1 cellular context compared by ENCODE assay signal in genomic region chr6:98782772-98783171, GRCh38.
TF ChIP-seq lines count a peak whose summit lies in the region.

No MANE protein-coding gene starts in this region.

TF ChIP-seq in GM23338, 12 proteins besides CTCF, POLR2A, EP300 and RAD21 (continued from another document):
- TF ChIP-seq REST (IDR thresholded peaks at IDR 0.05; ENCODE audit: unreplicated experiment) = no peak
- TF ChIP-seq CREB1 (CRISPR knock-in tag; IDR thresholded peaks at IDR 0.05; ENCODE audit: low read depth) = no peak
- TF ChIP-seq EZH2 (IDR thresholded peaks at IDR 0.05; ENCODE audit: low read depth, unreplicated experiment) = no peak
- TF ChIP-seq ZNF331 (CRISPR knock-in tag; IDR thresholded peaks at IDR 0.05; ENCODE audit: low read depth) = no peak
- TF ChIP-seq JUNB (IDR thresholded peaks at IDR 0.05; ENCODE audit: unreplicated experiment) = no peak
- TF ChIP-seq EZH2phosphoT487 (IDR thresholded peaks at IDR 0.05; ENCODE audit: unreplicated experiment) = no peak
- TF ChIP-seq, protein P1, sequence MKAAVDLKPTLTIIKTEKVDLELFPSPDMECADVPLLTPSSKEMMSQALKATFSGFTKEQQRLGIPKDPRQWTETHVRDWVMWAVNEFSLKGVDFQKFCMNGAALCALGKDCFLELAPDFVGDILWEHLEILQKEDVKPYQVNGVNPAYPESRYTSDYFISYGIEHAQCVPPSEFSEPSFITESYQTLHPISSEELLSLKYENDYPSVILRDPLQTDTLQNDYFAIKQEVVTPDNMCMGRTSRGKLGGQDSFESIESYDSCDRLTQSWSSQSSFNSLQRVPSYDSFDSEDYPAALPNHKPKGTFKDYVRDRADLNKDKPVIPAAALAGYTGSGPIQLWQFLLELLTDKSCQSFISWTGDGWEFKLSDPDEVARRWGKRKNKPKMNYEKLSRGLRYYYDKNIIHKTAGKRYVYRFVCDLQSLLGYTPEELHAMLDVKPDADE (IDR thresholded peaks at IDR 0.05) = no peak
TF ChIP-seq in GM23338: peak in this region for 0.
